Comparison of ENCODE assay signal across 20 cellular contexts in genomic region chr6:106460481-106460880, GRCh38.
"Had no signal": no experiment of that assay in that cellular context is flagged by ENCODE, and none has a peak within 500 bp of the region (broad histone marks: within the 10 kb centered on the region; RNA-seq: fewer than 3 reads in every experiment).

No MANE protein-coding gene starts in this region.

- H3K36me3 Mint-ChIP-seq: naive thymus-derived CD8-positive, alpha-beta T cell; stimulated activated naive B cell treated with anti-CD40 and anti-IgM and Interleukin-4, amounts not matched to agents 10 μg/mL and 1 μg/mL and 100 μg/mL, for 72 hours had no signal

- H3K27me3 Mint-ChIP-seq: stimulated activated naive B cell treated with anti-CD40 and anti-IgM and Interleukin-4, amounts not matched to agents 10 μg/mL and 1 μg/mL and 100 μg/mL, for 72 hours; stimulated activated naive CD8-positive, alpha-beta T cell treated with anti-CD3 and anti-CD28 coated beads, Interleukin-15, amount 100 ng/mL, for 72 hours had no signal

- H3K4me3 ChIP-seq: coronary artery, mucosa of descending colon, spleen, testis, tibial nerve, upper lobe of right lung had no signal

- H3K9me3 ChIP-seq: mucosa of descending colon, neutrophil, spleen, testis, tibial nerve, upper lobe of right lung had no signal

- H3K36me3 ChIP-seq: neutrophil, spleen, tibial nerve, upper lobe of right lung had no signal

- H3K4me1 Mint-ChIP-seq: naive thymus-derived CD8-positive, alpha-beta T cell; stimulated activated naive B cell treated with anti-CD40 and anti-IgM and Interleukin-4, amounts not matched to agents 10 μg/mL and 1 μg/mL and 100 μg/mL, for 72 hours had no signal

- H3K27me3 ChIP-seq: neutrophil, spleen, testis, tibial nerve, upper lobe of right lung had no signal

- DNase-seq: effector CD8-positive, alpha-beta T cell; foreskin melanocyte; head of caudate nucleus; hypothalamus; mammary epithelial cell; mucosa of descending colon; naive thymus-derived CD8-positive, alpha-beta T cell; spleen; stimulated activated CD4-positive, alpha-beta T cell treated with anti-CD3 and anti-CD28 coated beads, Interleukin-15, amount 100 ng/mL, for 24 hours; stimulated activated CD4-positive, alpha-beta T cell treated with anti-CD3 and anti-CD28 coated beads, Interleukin-1b, Interleukin-23, amount 100 ng/mL, for 48 hours; stimulated activated CD4-positive, alpha-beta T cell treated with anti-CD3 and anti-CD28 coated beads, Interleukin-4, amount 100 ng/mL, for 24 hours; stimulated activated naive B cell treated with anti-CD40 and anti-IgM and Interleukin-4, amounts not matched to agents 10 μg/mL and 1 μg/mL and 100 μg/mL, for 72 hours; stimulated activated naive CD8-positive, alpha-beta T cell treated with anti-CD3 and anti-CD28 coated beads, Interleukin-15, amount 100 ng/mL, for 72 hours; testis; upper lobe of right lung had no signal

- H3K27ac Mint-ChIP-seq: stimulated activated naive B cell treated with anti-CD40 and anti-IgM and Interleukin-4, amounts not matched to agents 10 μg/mL and 1 μg/mL and 100 μg/mL, for 72 hours had no signal

- H3K4me3 Mint-ChIP-seq: naive thymus-derived CD8-positive, alpha-beta T cell; stimulated activated naive B cell treated with anti-CD40 and anti-IgM and Interleukin-4, amounts not matched to agents 10 μg/mL and 1 μg/mL and 100 μg/mL, for 72 hours; stimulated activated naive CD8-positive, alpha-beta T cell treated with anti-CD3 and anti-CD28 coated beads, Interleukin-15, amount 100 ng/mL, for 72 hours had no signal

- H3K27ac ChIP-seq: coronary artery, neutrophil, spleen, testis, tibial nerve, upper lobe of right lung had no signal

- H3K4me1 ChIP-seq: spleen, testis, tibial nerve, upper lobe of right lung had no signal

- ATAC-seq: left lobe of liver; mucosa of descending colon; naive thymus-derived CD8-positive, alpha-beta T cell; sciatic nerve; stimulated activated naive B cell treated with anti-CD40 and anti-IgM and Interleukin-4, amounts not matched to agents 10 μg/mL and 1 μg/mL and 100 μg/mL, for 72 hours; stimulated activated naive CD8-positive, alpha-beta T cell treated with anti-CD3 and anti-CD28 coated beads, Interleukin-15, amount 100 ng/mL, for 72 hours; upper lobe of right lung had no signal

- H3K9me3 Mint-ChIP-seq: naive thymus-derived CD8-positive, alpha-beta T cell; stimulated activated naive B cell treated with anti-CD40 and anti-IgM and Interleukin-4, amounts not matched to agents 10 μg/mL and 1 μg/mL and 100 μg/mL, for 72 hours; stimulated activated naive CD8-positive, alpha-beta T cell treated with anti-CD3 and anti-CD28 coated beads, Interleukin-15, amount 100 ng/mL, for 72 hours had no signal
